1 cellular context compared by ENCODE assay signal in the genomic region with DNA sequence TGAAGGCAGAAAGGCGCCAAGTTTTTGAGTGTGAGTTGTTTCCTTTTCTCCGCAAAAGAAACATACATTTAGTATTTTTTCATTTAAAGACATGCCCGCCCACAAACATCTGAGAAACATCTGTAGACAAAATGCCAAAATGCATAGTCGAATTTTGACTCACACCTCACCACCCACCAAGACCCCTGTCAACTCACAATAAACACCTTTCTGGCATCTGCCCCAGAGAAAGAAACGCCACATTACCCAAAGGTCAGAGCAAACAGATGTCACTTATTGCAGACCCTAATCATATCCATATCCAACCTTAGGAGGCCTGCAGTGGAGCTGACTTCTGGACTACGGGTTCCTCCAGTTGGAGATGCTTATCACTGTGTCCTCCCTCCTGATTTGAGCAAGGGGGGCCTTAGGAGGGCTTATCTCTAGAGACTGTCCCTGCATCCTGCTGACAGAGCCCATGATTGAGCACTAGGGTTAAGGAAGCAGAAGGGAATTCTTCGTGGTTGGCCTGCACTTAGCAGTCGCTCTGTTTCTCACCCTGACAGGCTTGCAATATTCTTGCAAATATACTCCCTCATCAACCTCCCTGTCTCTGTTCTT.
TF ChIP-seq lines count a peak whose summit lies in the region.

No MANE protein-coding gene starts in this region.

TF ChIP-seq in K562, 482 proteins besides CTCF, POLR2A, EP300 and RAD21 (continued from another document):
- no peak for TF ChIP-seq NRF1 (conservative IDR thresholded peaks at IDR 0.05 in 1 of 2, IDR thresholded peaks at IDR 0.05 in 1 of 2)
- TF ChIP-seq MEIS2 (IDR thresholded peaks at IDR 0.05; ENCODE audit: partially characterized antibody) = peak; percentile 27
- TF ChIP-seq VEZF1 (CRISPR knock-in tag; IDR thresholded peaks at IDR 0.05) = peak; percentile 86
- no peak for TF ChIP-seq TSHZ1 (CRISPR knock-in tag; IDR thresholded peaks at IDR 0.05)
- TF ChIP-seq PRMT5 (CRISPR knock-in tag; IDR thresholded peaks at IDR 0.05) = no peak
- TF ChIP-seq, protein P1, sequence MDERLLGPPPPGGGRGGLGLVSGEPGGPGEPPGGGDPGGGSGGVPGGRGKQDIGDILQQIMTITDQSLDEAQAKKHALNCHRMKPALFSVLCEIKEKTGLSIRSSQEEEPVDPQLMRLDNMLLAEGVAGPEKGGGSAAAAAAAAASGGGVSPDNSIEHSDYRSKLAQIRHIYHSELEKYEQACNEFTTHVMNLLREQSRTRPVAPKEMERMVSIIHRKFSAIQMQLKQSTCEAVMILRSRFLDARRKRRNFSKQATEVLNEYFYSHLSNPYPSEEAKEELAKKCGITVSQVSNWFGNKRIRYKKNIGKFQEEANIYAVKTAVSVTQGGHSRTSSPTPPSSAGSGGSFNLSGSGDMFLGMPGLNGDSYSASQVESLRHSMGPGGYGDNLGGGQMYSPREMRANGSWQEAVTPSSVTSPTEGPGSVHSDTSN (CRISPR knock-in tag; IDR thresholded peaks at IDR 0.05; ENCODE audit: low read depth) = no peak
- TF ChIP-seq, protein P1 (tag; conservative IDR thresholded peaks at IDR 0.05; ENCODE audit: low read depth) = 0 out of 2 replicates have a peak, but pooled peaks have one; percentile 10
- no peak for TF ChIP-seq KLF10 (CRISPR knock-in tag; IDR thresholded peaks at IDR 0.05)
- TF ChIP-seq HOXB6 (CRISPR knock-in tag; IDR thresholded peaks at IDR 0.05; ENCODE audit: borderline replicate concordance) = no peak
- TF ChIP-seq E4F1 (CRISPR knock-in tag; IDR thresholded peaks at IDR 0.05; ENCODE audit: borderline replicate concordance) = no peak
- TF ChIP-seq KAT7 (CRISPR knock-in tag; IDR thresholded peaks at IDR 0.05; ENCODE audit: borderline replicate concordance) = no peak
